In the genomic region with DNA sequence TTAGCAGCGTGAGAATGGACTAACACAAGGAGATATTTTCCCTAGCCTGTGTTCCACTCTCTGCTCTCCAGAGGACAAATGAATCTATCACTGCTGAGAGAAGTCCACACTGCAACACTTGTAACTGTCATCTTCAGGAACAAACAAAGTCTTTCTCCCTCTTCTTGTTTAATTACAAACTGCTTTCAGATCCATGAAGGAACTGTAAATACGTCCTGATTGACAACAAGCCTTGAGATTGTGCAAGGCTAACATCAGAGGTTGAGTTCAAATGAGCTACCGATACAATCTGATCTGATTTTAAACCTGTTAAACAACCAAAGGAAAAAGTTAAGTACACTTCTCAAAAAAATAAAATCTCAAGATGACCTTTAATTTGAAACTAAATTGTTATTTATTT, we compare ENCODE assay signal across 22 cellular contexts.
"Had no signal": no experiment of that assay in that cellular context is flagged by ENCODE, and none has a peak within 500 bp of the region (broad histone marks: within the 10 kb centered on the region; RNA-seq: fewer than 3 reads in every experiment).

No MANE protein-coding gene starts in this region.

- FAIRE-seq: colon, islet of Langerhans, keratinocyte had no signal

- H3K4me3 ChIP-seq: coronary artery, dorsolateral prefrontal cortex, esophagus muscularis mucosa, gastrocnemius medialis, heart right ventricle, left lung, lower lobe of right lung, mucosa of descending colon had no signal

- H3K27me3 ChIP-seq: esophagus muscularis mucosa, gastrocnemius medialis, heart right ventricle, left lung had no signal

- DNase-seq: dermis blood vessel endothelial cell; dorsolateral prefrontal cortex; effector CD4-positive, alpha-beta T cell; effector memory CD4-positive, alpha-beta T cell; foreskin keratinocyte; gastrocnemius medialis; glutamatergic neuron; head of caudate nucleus; heart right ventricle; hippocampal formation; left cardiac atrium; left lung; left ventricle myocardium superior; lower lobe of right lung; mesenchymal stem cell; mucosa of descending colon; naive B cell had no signal

- H3K27ac ChIP-seq: dorsolateral prefrontal cortex, foreskin keratinocyte, gastrocnemius medialis, heart right ventricle, left lung, lower lobe of right lung had no signal

- ATAC-seq: foreskin keratinocyte, gastrocnemius medialis, heart right ventricle, left cardiac atrium, left lung, left ventricle myocardium superior, lower lobe of right lung, mucosa of descending colon had no signal

- H3K9me3 ChIP-seq: esophagus muscularis mucosa, gastrocnemius medialis, heart right ventricle, lower lobe of right lung, mucosa of descending colon had no signal

- H3K36me3 ChIP-seq: esophagus muscularis mucosa, gastrocnemius medialis, heart right ventricle, left lung, lower lobe of right lung had no signal

- H3K4me1 ChIP-seq: esophagus muscularis mucosa, foreskin keratinocyte, gastrocnemius medialis, left lung, lower lobe of right lung had no signal
